ENCODE assay signal across 30 cellular contexts in genomic region chr12:82665142-82665923, GRCh38. TPM values are rescaled to one million over a fixed set of nuclear protein-coding genes. Genes with fewer than 3 reads are reported as not detected.
DNase-seq lines count a peak whose midpoint lies in the region; ATAC-seq, FAIRE-seq and TF ChIP-seq lines count a peak whose summit lies in the region.
"Had no signal": no experiment of that assay in that cellular context is flagged by ENCODE, and none has a peak within 500 bp of the region (broad histone marks: within the 10 kb centered on the region; RNA-seq: fewer than 3 reads in every experiment).

No MANE protein-coding gene starts in this region.

- DNase-seq in A549 (ENCODE audit: low read depth in 1 of 2, low spot score in 1 of 2), result no peak
- no peak for DNase-seq in WTC11 (ENCODE audit: low spot score)
- DNase-seq in SKM-1 treated with dmso at 0.1 percent for 144 hours (lab: John Stamatoyannopoulos, UW; ENCODE audit: unreplicated experiment), result no peak
- no peak for DNase-seq in mesenteric fat pad (ENCODE audit: low spot score)
- no peak for DNase-seq in NCI-H2081 treated with DMSO at 0.1 percent for 48 hours (lab: John Stamatoyannopoulos, UW)
- DNase-seq in CD1c-positive myeloid dendritic cell (ENCODE audit: extremely low spot score), result no peak
- DNase-seq: activated CD8-positive, alpha-beta T cell treated with anti-CD3 and anti-CD28 coated beads, Interleukin-2, amount 10 ng/mL, durations not matched to agents 7 days and 5 days; amniotic stem cell; brain microvascular endothelial cell; kidney glomerular epithelial cell; MG63; NCI-H1105; NCI-H2029 treated with DMSO at 0.1 percent for 48 hours; NCI-H226; right cardiac atrium; SK-N-SH; spleen; stimulated activated CD8-positive, alpha-beta memory T cell treated with anti-CD3 and anti-CD28 coated beads, Interleukin-4, amount 100 ng/mL, for 48 hours; stimulated activated naive CD8-positive, alpha-beta T cell treated with anti-CD3 and anti-CD28 coated beads, Interleukin-15, amount 100 ng/mL, for 72 hours had no signal

- H3K4me3 Mint-ChIP-seq in WTC11, result no peak overlapping the region
- H3K4me3 Mint-ChIP-seq: activated CD8-positive, alpha-beta T cell treated with anti-CD3 and anti-CD28 coated beads, Interleukin-2, amount 10 ng/mL, durations not matched to agents 7 days and 5 days; activated naive CD4-positive, alpha-beta T cell treated with anti-CD3 and anti-CD28 coated beads, Interleukin-2, amount 50 U/mL, for 24 hours; mesothelial cell of epicardium; stimulated activated naive CD8-positive, alpha-beta T cell treated with anti-CD3 and anti-CD28 coated beads, Interleukin-15, amount 100 ng/mL, for 72 hours had no signal

- no peak for TF ChIP-seq POLR2A in A549 (IDR thresholded peaks at IDR 0.05; ENCODE audit: low read length)

- POLR2A ChIA-PET in A549 (lab: Yijun Ruan, JAX) (no interaction called here), WTC11 (lab: Charles Lee) (interaction anchor here (0.6 kb wide), 1 partner anchor 16 kb away, joined by 3 read pairs; no protein-coding TSS in a partner anchor)

- H3K4me1 Mint-ChIP-seq in WTC11, result peaks cover 31% of the 10 kb centered on the region
- H3K4me1 Mint-ChIP-seq: activated naive CD4-positive, alpha-beta T cell treated with anti-CD3 and anti-CD28 coated beads, Interleukin-2, amount 50 U/mL, for 24 hours; stimulated activated naive CD8-positive, alpha-beta T cell treated with anti-CD3 and anti-CD28 coated beads, Interleukin-15, amount 100 ng/mL, for 72 hours had no signal

- H3K4me2 ChIP-seq in A549, result no peak overlapping the region
- H3K4me2 ChIP-seq: KMS-11, SK-N-SH had no signal

- CTCF ChIA-PET in A549 (lab: Yijun Ruan, JAX), result interaction anchor here (1.9 kb wide), 1 partner anchor 21 kb away, joined by 7 read pairs; no protein-coding TSS in a partner anchor
- CTCF ChIA-PET in WTC11 (lab: Charles Lee), result interaction anchor here (0.7 to 1.2 kb wide), 2 partner anchors 31 to 1158 kb away, joined by 3 read pairs; no protein-coding TSS in a partner anchor

- no peak for ATAC-seq in A549
- peak; percentile 48 for ATAC-seq in GM19395 (IDR thresholded peaks at IDR 0.05; ENCODE audit: unreplicated experiment)
- ATAC-seq in HG02885 (IDR thresholded peaks at IDR 0.05; ENCODE audit: poor library complexity, unreplicated experiment), result peak; percentile 65
- peak; percentile 95 for ATAC-seq in WTC11
- ATAC-seq: activated CD8-positive, alpha-beta T cell treated with anti-CD3 and anti-CD28 coated beads, Interleukin-2, amount 10 ng/mL, durations not matched to agents 7 days and 5 days; right cardiac atrium; Right ventricle myocardium inferior; stimulated activated naive CD8-positive, alpha-beta T cell treated with anti-CD3 and anti-CD28 coated beads, Interleukin-15, amount 100 ng/mL, for 72 hours had no signal

- WGBS in A549 (ENCODE audit: missing lambda C conversion rate), result 63% methylated on average over 3 of the region's 3 CpGs

- H3K9me3 Mint-ChIP-seq in WTC11, result peaks cover 6% of the 10 kb centered on the region
- H3K9me3 Mint-ChIP-seq: activated naive CD4-positive, alpha-beta T cell treated with anti-CD3 and anti-CD28 coated beads, Interleukin-2, amount 50 U/mL, for 24 hours; activated T-helper 2 cell treated with anti-CD3 and anti-CD28 coated beads, Interferon-gamma antibody, Interleukin-2, Interleukin-4, amounts not matched to agents 10 μg/mL and 5 μg/mL and 100 μg/mL, durations not matched to agents 14 hours and 24 hours and 36 hours; stimulated activated naive CD8-positive, alpha-beta T cell treated with anti-CD3 and anti-CD28 coated beads, Interleukin-15, amount 100 ng/mL, for 72 hours had no signal

- H3K27me3 Mint-ChIP-seq in WTC11 (ENCODE audit: low read depth), result no peaks in the 10 kb centered on the region; the same call in 1 of the 2 replicates

- no peak overlapping the region for H3K27ac Mint-ChIP-seq in WTC11
- H3K27ac Mint-ChIP-seq: activated CD8-positive, alpha-beta T cell treated with anti-CD3 and anti-CD28 coated beads, Interleukin-2, amount 10 ng/mL, durations not matched to agents 7 days and 5 days; activated naive CD4-positive, alpha-beta T cell treated with anti-CD3 and anti-CD28 coated beads, Interleukin-2, amount 50 U/mL, for 24 hours; activated T-helper 2 cell treated with anti-CD3 and anti-CD28 coated beads, Interferon-gamma antibody, Interleukin-2, Interleukin-4, amounts not matched to agents 10 μg/mL and 5 μg/mL and 100 μg/mL, durations not matched to agents 14 hours and 24 hours and 36 hours; mesothelial cell of epicardium; stimulated activated naive CD8-positive, alpha-beta T cell treated with anti-CD3 and anti-CD28 coated beads, Interleukin-15, amount 100 ng/mL, for 72 hours had no signal

- no peak for FAIRE-seq in A549 (lab: Jason Lieb, UNC)
- FAIRE-seq: frontal cortex, urothelium cell line had no signal

- H3K36me3 Mint-ChIP-seq in WTC11, result no peaks in the 10 kb centered on the region
- H3K36me3 Mint-ChIP-seq: activated naive CD4-positive, alpha-beta T cell treated with anti-CD3 and anti-CD28 coated beads, Interleukin-2, amount 50 U/mL, for 24 hours; CD14-positive monocyte; mesothelial cell of epicardium had no signal

- peaks cover 3% of the 10 kb centered on the region; the same call in 1 of the 3 replicates for H3K4me1 ChIP-seq in A549
- H3K4me1 ChIP-seq: spleen had no signal

- no peak for TF ChIP-seq EP300 in A549 (IDR thresholded peaks at IDR 0.05)

- no peaks in the 10 kb centered on the region for H3K9me3 ChIP-seq in A549
- H3K9me3 ChIP-seq: MG63, SK-N-SH, spleen, thoracic aorta had no signal

- no peak overlapping the region for H3K4me3 ChIP-seq in A549
- H3K4me3 ChIP-seq: MG63, spleen, thoracic aorta had no signal

- no peak overlapping the region for H3K27ac ChIP-seq in A549
- H3K27ac ChIP-seq: brain microvascular endothelial cell, KMS-11, spleen, thoracic aorta had no signal

- TF ChIP-seq CTCF in A549 (IDR thresholded peaks at IDR 0.05) (no peak), WTC11 (IDR thresholded peaks at IDR 0.05) (no peak)

- no peak for TF ChIP-seq RAD21 in A549 (conservative IDR thresholded peaks at IDR 0.05 in 1 of 2, IDR thresholded peaks at IDR 0.05 in 1 of 2)

TF ChIP-seq in A549, 52 proteins besides CTCF, POLR2A, EP300 and RAD21:
- no peak for TF ChIP-seq FOSL2 (IDR thresholded peaks at IDR 0.05)
- peak; percentile 17; the same call in 1 of the 2 replicates for TF ChIP-seq FOSL2 (CRISPR knock-in tag; IDR thresholded peaks at IDR 0.05)
- TF ChIP-seq MAFK (IDR thresholded peaks at IDR 0.05; ENCODE audit: partially characterized antibody), result peak; percentile 82
- no peak for TF ChIP-seq SREBF2 (IDR thresholded peaks at IDR 0.05)

TF ChIP-seq in WTC11, 78 proteins besides CTCF, POLR2A, EP300 and RAD21:
- TF ChIP-seq KAT7 (CRISPR knock-in tag; IDR thresholded peaks at IDR 0.05; ENCODE audit: borderline replicate concordance) (no peak), ZNF121 (CRISPR knock-in tag; IDR thresholded peaks at IDR 0.05) (peak; percentile 45; the same call in 1 of the 2 replicates), FOXK1 (CRISPR knock-in tag; IDR thresholded peaks at IDR 0.05) (no peak), TP53 (CRISPR knock-in tag; IDR thresholded peaks at IDR 0.05) (no peak), TEAD1 (CRISPR knock-in tag; IDR thresholded peaks at IDR 0.05) (no peak)
- TF ChIP-seq, protein P1, sequence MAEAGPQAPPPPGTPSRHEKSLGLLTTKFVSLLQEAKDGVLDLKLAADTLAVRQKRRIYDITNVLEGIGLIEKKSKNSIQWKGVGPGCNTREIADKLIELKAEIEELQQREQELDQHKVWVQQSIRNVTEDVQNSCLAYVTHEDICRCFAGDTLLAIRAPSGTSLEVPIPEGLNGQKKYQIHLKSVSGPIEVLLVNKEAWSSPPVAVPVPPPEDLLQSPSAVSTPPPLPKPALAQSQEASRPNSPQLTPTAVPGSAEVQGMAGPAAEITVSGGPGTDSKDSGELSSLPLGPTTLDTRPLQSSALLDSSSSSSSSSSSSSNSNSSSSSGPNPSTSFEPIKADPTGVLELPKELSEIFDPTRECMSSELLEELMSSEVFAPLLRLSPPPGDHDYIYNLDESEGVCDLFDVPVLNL (CRISPR knock-in tag; IDR thresholded peaks at IDR 0.05; ENCODE audit: borderline replicate concordance, low read depth), result no peak

RNA-seq across cellular contexts. Expression of gene TMTC2, which starts 21.4 kb away (rescaled TPM):
- polyA plus RNA-seq in A549 (2011; rRNA removed) (5.3 and 6.7 TPM in 2 replicates), A549 (2017; fragmentation: RNase III; extraction: RNeasy Plus Mini Kit Qiagen cat#74134 plus additional on column Dnase treatment) (1.4 to 1.8 TPM (median 1.8 TPM) in 3 replicates)
- polyA plus RNA-seq in A549 (2012; cell fraction: cytosol; rRNA removed), result 0.69 and 0.70 TPM in 2 replicates
- 1.2 and 1.8 TPM in 2 replicates for polyA plus RNA-seq in A549 (2012; cell fraction: nucleus; rRNA removed)
- polyA minus RNA-seq in A549 (2011; rRNA and poly(A)+ RNA removed), result 9.3 and 13.3 TPM in 2 replicates
- total RNA-seq in WTC11 (2021) (5.9 to 6.4 TPM (median 6.4 TPM) in 3 replicates), mesenteric fat pad (7.0 TPM)

Comparison
In these comparisons a context has a peak if more than half of its experiments do, and no peak if none do; other contexts are left out.
1. ATAC-seq: peak in GM19395 (single experiment), HG02885 (single experiment) and WTC11 (single experiment); none in A549 (0 of 2).